Comparison of ENCODE assay signal across 8 cellular contexts in the genomic region with DNA sequence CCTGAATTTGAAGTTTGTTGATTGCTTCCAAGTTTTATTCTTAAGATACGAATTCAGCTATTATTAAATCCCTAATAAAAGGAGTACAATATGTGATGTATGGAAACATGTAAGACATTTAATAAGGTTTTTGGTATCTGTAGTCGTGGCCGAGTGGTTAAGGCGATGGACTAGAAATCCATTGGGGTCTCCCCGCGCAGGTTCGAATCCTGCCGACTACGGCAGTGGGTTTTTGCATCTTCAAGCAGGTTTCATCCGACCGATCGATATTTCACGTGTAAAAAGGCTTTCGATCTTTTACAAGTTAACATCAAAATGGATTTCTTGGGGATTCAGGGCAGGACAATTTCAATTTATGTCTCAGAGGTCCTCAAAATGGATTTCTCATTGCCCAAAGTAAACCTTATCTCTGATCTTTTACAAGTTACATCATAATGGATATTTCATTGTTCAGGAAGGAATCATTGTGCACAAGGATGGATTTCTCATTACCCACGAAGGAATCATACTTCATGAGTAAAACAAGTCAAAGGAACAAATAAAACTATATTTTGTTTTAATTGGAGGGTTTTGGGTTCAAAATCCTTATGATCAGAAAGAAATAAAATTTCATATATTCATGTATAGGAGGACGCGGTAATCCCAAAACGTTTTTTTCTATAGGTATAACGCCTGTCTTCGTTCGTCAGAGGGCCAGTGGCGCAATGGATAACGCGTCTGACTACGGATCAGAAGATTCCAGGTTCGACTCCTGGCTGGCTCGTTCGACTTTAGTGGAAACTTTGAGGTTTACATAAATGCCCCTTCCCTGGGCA. TPM values are rescaled to one million over a fixed set of nuclear protein-coding genes. Genes with fewer than 3 reads are reported as not detected.
DNase-seq lines count a peak whose midpoint lies in the region; FAIRE-seq and TF ChIP-seq lines count a peak whose summit lies in the region.

No MANE protein-coding gene starts in this region.

- no peaks in the 10 kb centered on the region for H3K9me3 Mint-ChIP-seq in activated T-helper 2 cell treated with anti-CD3 and anti-CD28 coated beads, Interferon-gamma antibody, Interleukin-2, Interleukin-4, amounts not matched to agents 10 μg/mL and 5 μg/mL and 100 μg/mL, durations not matched to agents 14 hours and 24 hours and 36 hours

- peak overlapping the region; percentile 64 for H3K4me3 ChIP-seq in iPS-15b (ENCODE audit: low read depth, low read length)
- no peak overlapping the region for H3K4me3 ChIP-seq in stomach

- no peak for FAIRE-seq in RCC 7860 (lab: Jason Lieb, UNC)

- no peak overlapping the region for H3K27ac ChIP-seq in stomach

- peaks cover 16% of the 10 kb centered on the region for H3K27me3 Mint-ChIP-seq in activated T-helper 2 cell treated with anti-CD3 and anti-CD28 coated beads, Interferon-gamma antibody, Interleukin-2, Interleukin-4, amounts not matched to agents 10 μg/mL and 5 μg/mL and 100 μg/mL, durations not matched to agents 14 hours and 24 hours and 36 hours (ENCODE audit: low read depth)

- H3K4me1 ChIP-seq in iPS-15b (ENCODE audit: control insufficient read depth, insufficient read depth, low read length) = no peaks in the 10 kb centered on the region
- H3K4me1 ChIP-seq in stomach = peaks cover 0 to 24% (median 7%) of the 10 kb centered on the region in 4 donors

- peaks cover 57% of the 10 kb centered on the region for H3K4me1 Mint-ChIP-seq in activated T-helper 2 cell treated with anti-CD3 and anti-CD28 coated beads, Interferon-gamma antibody, Interleukin-2, Interleukin-4, amounts not matched to agents 10 μg/mL and 5 μg/mL and 100 μg/mL, durations not matched to agents 14 hours and 24 hours and 36 hours (ENCODE audit: low read depth)

- H3K9me3 ChIP-seq in iPS-15b (ENCODE audit: control insufficient read depth, insufficient read depth, low read length) = no peaks in the 10 kb centered on the region
- H3K9me3 ChIP-seq in stomach = peaks cover 0 to 8% (median 0%) of the 10 kb centered on the region in 4 donors

- no peak overlapping the region for H3K9ac ChIP-seq in iPS-15b (ENCODE audit: low read depth, low read length)

- 5 to 9% (median 6%) methylated on average over 28 of the region's 28 CpGs for WGBS in stomach, 5 donors

- peak overlapping the region; percentile 72 for H3K4me3 Mint-ChIP-seq in activated T-helper 2 cell treated with anti-CD3 and anti-CD28 coated beads, Interferon-gamma antibody, Interleukin-2, Interleukin-4, amounts not matched to agents 10 μg/mL and 5 μg/mL and 100 μg/mL, durations not matched to agents 14 hours and 24 hours and 36 hours (ENCODE audit: low read depth)

- no peak for TF ChIP-seq POLR2A in stomach (IDR thresholded peaks at IDR 0.05)

- DNase-seq in COLO668 (lab: John Stamatoyannopoulos, UW; ENCODE audit: unreplicated experiment) (peak; percentile 56), HS-27A (ENCODE audit: low read depth) (peak; percentile 86), RCC 7860 (ENCODE audit: low spot score) (peak; percentile 61), GM19240 (ENCODE audit: insufficient read length, low spot score) (no peak), stomach (no peak)
- DNase-seq in activated T-helper 2 cell treated with anti-CD3 and anti-CD28 coated beads, Interferon-gamma antibody, Interleukin-2, Interleukin-4, amounts not matched to agents 10 μg/mL and 5 μg/mL and 100 μg/mL, durations not matched to agents 14 hours and 24 hours and 36 hours (ENCODE audit: low spot score) = peak; percentile 61
- peak; percentile 50 for DNase-seq in stimulated activated CD8-positive, alpha-beta memory T cell treated with anti-CD3 and anti-CD28 coated beads, Interleukin-7, amount 100 ng/mL, for 24 hours (ENCODE audit: low read depth)

- no peak overlapping the region for H3K27ac Mint-ChIP-seq in activated T-helper 2 cell treated with anti-CD3 and anti-CD28 coated beads, Interferon-gamma antibody, Interleukin-2, Interleukin-4, amounts not matched to agents 10 μg/mL and 5 μg/mL and 100 μg/mL, durations not matched to agents 14 hours and 24 hours and 36 hours

- H3K27me3 ChIP-seq in iPS-15b (ENCODE audit: control insufficient read depth, insufficient read depth, low read length) = peaks cover 17% of the 10 kb centered on the region
- H3K27me3 ChIP-seq in stomach = peaks cover 6 to 90% (median 58%) of the 10 kb centered on the region in 3 donors

- no peak for TF ChIP-seq EP300 in stomach (IDR thresholded peaks at IDR 0.05)

- TF ChIP-seq CTCF in stomach (IDR thresholded peaks at IDR 0.05) = no peak

- H3K36me3 Mint-ChIP-seq in activated T-helper 2 cell treated with anti-CD3 and anti-CD28 coated beads, Interferon-gamma antibody, Interleukin-2, Interleukin-4, amounts not matched to agents 10 μg/mL and 5 μg/mL and 100 μg/mL, durations not matched to agents 14 hours and 24 hours and 36 hours (ENCODE audit: low read depth) = no peaks in the 10 kb centered on the region

- intact Hi-C loops in activated T-helper 2 cell treated with anti-CD3 and anti-CD28 coated beads, Interferon-gamma antibody, Interleukin-2, Interleukin-4, amounts not matched to agents 10 μg/mL and 5 μg/mL and 100 μg/mL, durations not matched to agents 14 hours and 24 hours and 36 hours (cut with micrococcal nuclease) = loop anchor here (1.0 to 5.0 kb wide), 4 partner anchors 14 to 1150 kb away; no protein-coding TSS in a partner anchor
- intact Hi-C loops in stomach (cut with DNase I; ENCODE audit: low total_unique reads) = no loop called here

- no peaks in the 10 kb centered on the region for H3K36me3 ChIP-seq in iPS-15b (ENCODE audit: control insufficient read depth, insufficient read depth, low read length)
- H3K36me3 ChIP-seq in stomach = no peaks in the 10 kb centered on the region

RNA-seq across cellular contexts. Expression of gene BTN3A2, which starts 37.3 kb away (rescaled TPM):
- 61.2 and 63.2 TPM in 2 replicates for total RNA-seq in activated T-helper 2 cell treated with anti-CD3 and anti-CD28 coated beads, Interferon-gamma antibody, Interleukin-2, Interleukin-4, amounts not matched to agents 10 μg/mL and 5 μg/mL and 100 μg/mL, durations not matched to agents 14 hours and 24 hours and 36 hours
- 10 to 100 TPM in 4 of 5 donors, 1 to 10 TPM in 1; 4.0 to 60.1 (median 14.2) TPM for total RNA-seq in stomach
- 10 to 100 TPM in 2 of 3 donors, 1 to 10 TPM in 1; 9.3 to 17.1 (median 12.5) TPM for polyA plus RNA-seq in stomach

RNA-seq across cellular contexts. Expression of gene BTN2A2, which starts 55.3 kb away (rescaled TPM):
- total RNA-seq in activated T-helper 2 cell treated with anti-CD3 and anti-CD28 coated beads, Interferon-gamma antibody, Interleukin-2, Interleukin-4, amounts not matched to agents 10 μg/mL and 5 μg/mL and 100 μg/mL, durations not matched to agents 14 hours and 24 hours and 36 hours = 23.9 and 24.6 TPM in 2 replicates
- 10 to 100 TPM in 3 of 5 donors, 1 to 10 TPM in 1, under 1 TPM in 1; 0.29 to 23.3 (median 14.2) TPM for total RNA-seq in stomach
- polyA plus RNA-seq in stomach = 1 to 10 TPM; 1.3 to 6.0 (median 5.3) TPM

Comparison
In these comparisons a context has a peak if more than half of its experiments do, and no peak if none do; other contexts are left out.
1. DNase-seq: peak in COLO668 (single experiment), HS-27A (single experiment), RCC 7860 (single experiment), activated T-helper 2 cell treated with anti-CD3 and anti-CD28 coated beads, Interferon-gamma antibody, Interleukin-2, Interleukin-4, amounts not matched to agents 10 μg/mL and 5 μg/mL and 100 μg/mL, durations not matched to agents 14 hours and 24 hours and 36 hours (single experiment) and stimulated activated CD8-positive, alpha-beta memory T cell treated with anti-CD3 and anti-CD28 coated beads, Interleukin-7, amount 100 ng/mL, for 24 hours (single experiment); none in GM19240 (single experiment) and stomach (single experiment).